In genomic region chr5:151092750-151093149, GRCh38 we compare ENCODE assay signal across 1 cellular context.
TF ChIP-seq lines count a peak whose summit lies in the region.

No MANE protein-coding gene starts in this region.

TF ChIP-seq in GM12878, 131 proteins besides CTCF, POLR2A, EP300 and RAD21:
- TF ChIP-seq IRF3 (IDR thresholded peaks at IDR 0.05): no peak
- TF ChIP-seq IKZF1 (conservative IDR thresholded peaks at IDR 0.05): no peak
- no peak for TF ChIP-seq ELK1 (IDR thresholded peaks at IDR 0.05; ENCODE audit: low read depth, low read length)
- no peak for TF ChIP-seq NFYA (IDR thresholded peaks at IDR 0.05; ENCODE audit: borderline replicate concordance, low read depth, low read length)
- TF ChIP-seq IRF4 (IDR thresholded peaks at IDR 0.05; ENCODE audit: low read depth, low read length): no peak
- TF ChIP-seq STAT3 (IDR thresholded peaks at IDR 0.05; ENCODE audit: low read depth, low read length): no peak
- no peak for TF ChIP-seq EGR1 (IDR thresholded peaks at IDR 0.05; ENCODE audit: borderline replicate concordance in 1 of 2, low read depth in 2 of 2, low read length in 2 of 2)
- no peak for TF ChIP-seq TCF7 (IDR thresholded peaks at IDR 0.05; ENCODE audit: borderline replicate concordance)
- TF ChIP-seq, protein P1, sequence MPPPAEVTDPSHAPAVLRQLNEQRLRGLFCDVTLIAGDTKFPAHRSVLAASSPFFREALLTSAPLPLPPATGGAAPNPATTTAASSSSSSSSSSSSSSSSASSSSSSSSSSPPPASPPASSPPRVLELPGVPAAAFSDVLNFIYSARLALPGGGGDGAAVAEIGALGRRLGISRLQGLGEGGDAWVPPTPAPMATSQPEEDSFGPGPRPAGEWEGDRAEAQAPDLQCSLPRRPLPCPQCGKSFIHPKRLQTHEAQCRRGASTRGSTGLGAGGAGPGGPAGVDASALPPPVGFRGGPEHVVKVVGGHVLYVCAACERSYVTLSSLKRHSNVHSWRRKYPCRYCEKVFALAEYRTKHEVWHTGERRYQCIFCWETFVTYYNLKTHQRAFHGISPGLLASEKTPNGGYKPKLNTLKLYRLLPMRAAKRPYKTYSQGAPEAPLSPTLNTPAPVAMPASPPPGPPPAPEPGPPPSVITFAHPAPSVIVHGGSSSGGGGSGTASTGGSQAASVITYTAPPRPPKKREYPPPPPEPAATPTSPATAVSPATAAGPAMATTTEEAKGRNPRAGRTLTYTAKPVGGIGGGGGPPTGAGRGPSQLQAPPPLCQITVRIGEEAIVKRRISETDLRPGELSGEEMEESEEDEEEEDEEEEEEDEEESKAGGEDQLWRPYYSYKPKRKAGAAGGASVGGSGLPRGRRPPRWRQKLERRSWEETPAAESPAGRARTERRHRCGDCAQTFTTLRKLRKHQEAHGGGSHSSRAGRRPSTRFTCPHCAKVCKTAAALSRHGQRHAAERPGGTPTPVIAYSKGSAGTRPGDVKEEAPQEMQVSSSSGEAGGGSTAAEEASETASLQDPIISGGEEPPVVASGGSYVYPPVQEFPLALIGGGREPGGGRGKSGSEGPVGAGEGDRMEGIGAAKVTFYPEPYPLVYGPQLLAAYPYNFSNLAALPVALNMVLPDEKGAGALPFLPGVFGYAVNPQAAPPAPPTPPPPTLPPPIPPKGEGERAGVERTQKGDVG (CRISPR knock-in tag; IDR thresholded peaks at IDR 0.05): no peak
- TF ChIP-seq NFXL1 (IDR thresholded peaks at IDR 0.05; ENCODE audit: borderline replicate concordance): no peak
- no peak for TF ChIP-seq BRCA1 (IDR thresholded peaks at IDR 0.05; ENCODE audit: low read depth, low read length)
